In genomic region chr5:61162832-61163567, GRCh38 we compare ENCODE assay signal across 8 cellular contexts. TPM values are rescaled to one million over a fixed set of nuclear protein-coding genes. Genes with fewer than 3 reads are reported as not detected.
A peak's percentile ranks its signal among the peaks of the same experiment; 100 is the strongest.
DNase-seq lines count a peak whose midpoint lies in the region; ATAC-seq and TF ChIP-seq lines count a peak whose summit lies in the region.

No MANE protein-coding gene starts in this region.

- H3K4me3 ChIP-seq in IMR-90 (ENCODE audit: insufficient read depth, low read depth, low read length), result peak overlapping the region; percentile 94
- H3K4me3 ChIP-seq in fibroblast of villous mesenchyme (ENCODE audit: low read depth, low read length), result peak overlapping the region; percentile 84
- H3K4me3 ChIP-seq in neutrophil (ENCODE audit: low read depth in 1 of 2, low read length in 1 of 2), result peak overlapping the region; percentile 79 to 96

- peak overlapping the region; percentile 91 for H3K4ac ChIP-seq in IMR-90 (ENCODE audit: low read depth, low read length)

- POLR2A ChIA-PET in IMR-90 (lab: Charles Lee; ENCODE audit: unreplicated experiment), result interaction anchor here (1.2 kb wide), 1 partner anchor 112 kb away, joined by 3 read pairs; no protein-coding TSS in a partner anchor
- POLR2A ChIA-PET in activated CD4-positive, alpha-beta memory T cell treated with anti-CD3 and anti-CD28 coated beads for 36 hours (lab: Charles Lee), result interaction anchor here (1.2 kb wide), 2 partner anchors 12 to 239 kb away, joined by 3 read pairs; no protein-coding TSS in a partner anchor

- no peaks in the 10 kb centered on the region; the same call in none of the 2 replicates for H4K20me1 ChIP-seq in IMR-90 (ENCODE audit: insufficient read depth, low read length)

- peak overlapping the region; percentile 69 for H4K5ac ChIP-seq in IMR-90 (ENCODE audit: low read depth, low read length)

- H2BK120ac ChIP-seq in IMR-90 (ENCODE audit: low read depth, low read length), result peak overlapping the region; percentile 50

- H4K91ac ChIP-seq in IMR-90 (ENCODE audit: insufficient read depth, low read depth, low read length), result peak overlapping the region; percentile 96

- H3K18ac ChIP-seq in IMR-90 (ENCODE audit: low read depth, low read length), result peak overlapping the region; percentile 68

- peak overlapping the region; percentile 96 for H3K4me3 Mint-ChIP-seq in activated CD4-positive, alpha-beta memory T cell treated with anti-CD3 and anti-CD28 coated beads for 36 hours

- H2BK20ac ChIP-seq in IMR-90 (ENCODE audit: low read depth, low read length), result peak overlapping the region; percentile 29; the same call in 1 of the 2 replicates

- H3K4me2 ChIP-seq in IMR-90 (ENCODE audit: low read depth, low read length), result peak overlapping the region; percentile 85

- peaks cover 4% of the 10 kb centered on the region; the same call in 1 of the 2 replicates for H3K9me1 ChIP-seq in IMR-90 (ENCODE audit: insufficient read depth, low read length)

- peak overlapping the region; percentile 70 for H2AK9ac ChIP-seq in IMR-90 (replicated peaks; ENCODE audit: low read depth, low read length, poor library complexity)

- H2AFZ ChIP-seq in IMR-90 (replicated peaks; ENCODE audit: low read length, poor library complexity), result peak overlapping the region; percentile 95

- peaks cover 41% of the 10 kb centered on the region for H3K36me3 Mint-ChIP-seq in activated CD4-positive, alpha-beta memory T cell treated with anti-CD3 and anti-CD28 coated beads for 36 hours

- ATAC-seq in IMR-90 (ENCODE audit: low read depth), result peak; percentile 24
- ATAC-seq in GM18511 (IDR thresholded peaks at IDR 0.05; ENCODE audit: unreplicated experiment), result no peak
- ATAC-seq in GM19397 (IDR thresholded peaks at IDR 0.05; ENCODE audit: unreplicated experiment), result no peak

- H3K56ac ChIP-seq in IMR-90 (ENCODE audit: extremely low read depth, insufficient read depth, low read length), result peak overlapping the region; percentile 88

- intact Hi-C loops in IMR-90 (cut with micrococcal nuclease), result loop anchor here (1.0 to 10.0 kb wide), 7 partner anchors 106 to 652 kb away; no protein-coding TSS in a partner anchor
- intact Hi-C loops in activated CD4-positive, alpha-beta memory T cell treated with anti-CD3 and anti-CD28 coated beads for 36 hours (cut with micrococcal nuclease), result loop anchor here (1.0 to 5.0 kb wide), 8 partner anchors 39 to 463 kb away; partner anchors contain the start of genes DEPDC1B, ERCC8, NDUFAF2 and ZSWIM6

- no peak for TF ChIP-seq RAD21 in IMR-90 (IDR thresholded peaks at IDR 0.05; ENCODE audit: low read length)

- dilution Hi-C loops in IMR-90 (cut with HindIII; ENCODE audit: low sequenced_read_pairs, unreplicated experiment), result no loop called here

- H2BK15ac ChIP-seq in IMR-90 (ENCODE audit: low read depth, low read length), result peak overlapping the region; percentile 84; the same call in 2 of the 3 replicates

- H2AK5ac ChIP-seq in IMR-90 (ENCODE audit: low read depth, low read length), result peak overlapping the region; percentile 90

- peaks cover 35% of the 10 kb centered on the region for H3K4me1 Mint-ChIP-seq in activated CD4-positive, alpha-beta memory T cell treated with anti-CD3 and anti-CD28 coated beads for 36 hours (ENCODE audit: low read depth)

- H3K4me1 ChIP-seq in IMR-90 (ENCODE audit: control insufficient read depth, insufficient read depth, low read length), result peaks cover 5% of the 10 kb centered on the region
- peaks cover 39 to 41% of the 10 kb centered on the region in 2 experiments for H3K4me1 ChIP-seq in neutrophil (ENCODE audit: control insufficient read depth in 1 of 2, insufficient read depth in 1 of 2, low read depth in 1 of 2, low read length in 1 of 2)

- DNase-seq in EH (ENCODE audit: low read depth) (peak; percentile 52), IMR-90 (peak; percentile 36), fibroblast of villous mesenchyme (ENCODE audit: low read depth) (peak; percentile 39)
- no peak for DNase-seq in activated CD4-positive, alpha-beta memory T cell treated with anti-CD3 and anti-CD28 coated beads for 36 hours
- DNase-seq in effector CD8-positive, alpha-beta T cell (lab: John Stamatoyannopoulos, UW), result no peak

- H4K8ac ChIP-seq in IMR-90 (ENCODE audit: low read depth in 2 of 2, low read length in 2 of 2), result peak overlapping the region; percentile 96 to 98

- H3K27me3 Mint-ChIP-seq in activated CD4-positive, alpha-beta memory T cell treated with anti-CD3 and anti-CD28 coated beads for 36 hours, result no peaks in the 10 kb centered on the region

- peak overlapping the region; percentile 92 for H3K14ac ChIP-seq in IMR-90 (replicated peaks; ENCODE audit: low read depth, low read length)

- peak overlapping the region; percentile 99 for H3K23ac ChIP-seq in IMR-90 (ENCODE audit: low read depth, low read length)

- H3K79me1 ChIP-seq in IMR-90 (ENCODE audit: low read depth in 1 of 2, low read length in 2 of 2), result peaks cover 22 to 42% of the 10 kb centered on the region in 2 experiments

- H3K27ac ChIP-seq in IMR-90 (ENCODE audit: insufficient read depth, low read length) (peak overlapping the region; percentile 95), neutrophil (peak overlapping the region; percentile 87)

- H3K9me3 ChIP-seq in IMR-90 (ENCODE audit: control insufficient read depth, insufficient read depth, low read length) (no peaks in the 10 kb centered on the region), neutrophil (no peaks in the 10 kb centered on the region)

- peak overlapping the region; percentile 89 for H2BK5ac ChIP-seq in IMR-90 (ENCODE audit: low read depth, low read length, poor library complexity, severe bottlenecking)

- peaks cover 3% of the 10 kb centered on the region for H3K9me3 Mint-ChIP-seq in activated CD4-positive, alpha-beta memory T cell treated with anti-CD3 and anti-CD28 coated beads for 36 hours

- H3K36me3 ChIP-seq in IMR-90 (ENCODE audit: control insufficient read depth, insufficient read depth, low read length) (peaks cover 7% of the 10 kb centered on the region), neutrophil (no peaks in the 10 kb centered on the region)

- no peak for TF ChIP-seq POLR2A in IMR-90 (IDR thresholded peaks at IDR 0.05; ENCODE audit: low read depth, low read length)

- peak overlapping the region; percentile 82 for H3K9ac ChIP-seq in IMR-90 (ENCODE audit: low read depth, low read length)

- H3K27me3 ChIP-seq in IMR-90 (ENCODE audit: control insufficient read depth, insufficient read depth, low read length) (no peaks in the 10 kb centered on the region), neutrophil (no peaks in the 10 kb centered on the region)

- TSS peak; percentile 53 for BruUV-seq in IMR-90 (replicated peaks; lab: Mats Ljungman, UMichigan)

- in situ Hi-C loops in IMR-90 (cut with MboI; ENCODE audit: low sequenced_read_pairs), result loop anchor here (5.0 to 25.0 kb wide), 2 partner anchors 164 to 476 kb away; no protein-coding TSS in a partner anchor

- TF ChIP-seq CTCF in IMR-90 (conservative IDR thresholded peaks at IDR 0.05; ENCODE audit: low read depth, low read length), result no peak
- no peak for TF ChIP-seq CTCF in fibroblast of villous mesenchyme (IDR thresholded peaks at IDR 0.05; ENCODE audit: insufficient read depth, low read depth, low read length)
- no peak for TF ChIP-seq CTCF in neutrophil (IDR thresholded peaks at IDR 0.05)

- 0% methylated on average over 1 of the region's 14 CpGs; no CpG with 5 or more reads in 1 of the 2 experiments for WGBS in IMR-90 (ENCODE audit: extremely low coverage in 2 of 2, insufficient read length in 1 of 2), 2 experiments

- peak overlapping the region; percentile 96 for H3K27ac Mint-ChIP-seq in activated CD4-positive, alpha-beta memory T cell treated with anti-CD3 and anti-CD28 coated beads for 36 hours

- CTCF ChIA-PET in IMR-90 (lab: Yijun Ruan, JAX), result interaction anchor here (1.6 kb wide), 1 partner anchor 151 kb away, joined by 3 read pairs; no protein-coding TSS in a partner anchor
- CTCF ChIA-PET in activated CD4-positive, alpha-beta memory T cell treated with anti-CD3 and anti-CD28 coated beads for 36 hours (lab: Charles Lee), result no interaction called here

TF ChIP-seq in IMR-90, 13 proteins besides CTCF, POLR2A, EP300 and RAD21:
- TF ChIP-seq RFX5 (IDR thresholded peaks at IDR 0.05; ENCODE audit: low read depth, low read length) (no peak), MAZ (IDR thresholded peaks at IDR 0.05; ENCODE audit: borderline replicate concordance, low read depth, low read length) (no peak), CHD1 (IDR thresholded peaks at IDR 0.05; ENCODE audit: low read depth, low read length) (0 out of 2 replicates have a peak, but pooled peaks have one; percentile 67), CEBPB (IDR thresholded peaks at IDR 0.05; ENCODE audit: low read depth, low read length) (peak; percentile 25; the same call in 1 of the 2 replicates)

RNA-seq across cellular contexts. Expression of gene SMIM15, which starts 0.7 kb away (rescaled TPM):
- 94.3 and 101 TPM in 2 replicates for total RNA-seq in IMR-90 (2012; rRNA removed)
- 38.5 and 49.7 TPM in 2 replicates for polyA plus RNA-seq in IMR-90 (2012; rRNA removed)
- 13.4 and 28.8 TPM in 2 replicates for polyA plus RNA-seq in IMR-90 (2012; cell fraction: cytosol; rRNA removed)
- 3.0 and 17.3 TPM in 2 replicates for polyA plus RNA-seq in IMR-90 (2012; cell fraction: nucleus; rRNA removed; ENCODE audit: low replicate concordance)
- 10 to 100 TPM; 56.9 to 67.2 TPM for total RNA-seq in activated CD4-positive, alpha-beta memory T cell treated with anti-CD3 and anti-CD28 coated beads for 36 hours
- 38.0 and 39.3 TPM in 2 replicates for total RNA-seq in fibroblast of villous mesenchyme

Comparison
In these comparisons a context has a peak if more than half of its experiments do, and no peak if none do; other contexts are left out.
1. DNase-seq: peak in EH (single experiment), IMR-90 (single experiment) and fibroblast of villous mesenchyme (single experiment); none in activated CD4-positive, alpha-beta memory T cell treated with anti-CD3 and anti-CD28 coated beads for 36 hours (single experiment) and effector CD8-positive, alpha-beta T cell (single experiment).
2. Peak in every context shown above with its lines, with median percentiles within 50 percentile points of each other: H3K4me3 ChIP-seq.